Comparison of ENCODE assay signal across 1 cellular context in the genomic region with DNA sequence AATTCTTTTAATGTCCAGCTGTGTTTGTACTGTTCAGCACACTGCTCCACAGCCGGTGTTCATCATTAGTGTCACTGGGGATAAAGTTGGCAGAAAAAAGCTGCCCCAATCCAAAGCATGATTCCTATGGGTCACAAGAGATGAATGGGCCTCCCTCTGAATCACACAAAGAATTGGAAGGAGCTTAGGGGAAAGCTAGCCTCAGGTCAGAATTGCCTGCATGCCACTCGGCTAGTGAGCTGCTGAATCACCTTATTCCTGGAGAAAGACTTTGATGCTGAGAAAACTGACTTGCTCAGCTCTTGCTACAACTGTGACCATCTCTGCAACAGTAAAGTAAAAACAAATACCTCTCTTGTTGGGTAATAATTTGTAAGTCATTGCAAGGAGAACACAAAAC.
TF ChIP-seq lines count a peak whose summit lies in the region.

No MANE protein-coding gene starts in this region.

TF ChIP-seq in GM23338, 12 proteins besides CTCF, POLR2A, EP300 and RAD21 (continued from another document):
- TF ChIP-seq, protein P1, sequence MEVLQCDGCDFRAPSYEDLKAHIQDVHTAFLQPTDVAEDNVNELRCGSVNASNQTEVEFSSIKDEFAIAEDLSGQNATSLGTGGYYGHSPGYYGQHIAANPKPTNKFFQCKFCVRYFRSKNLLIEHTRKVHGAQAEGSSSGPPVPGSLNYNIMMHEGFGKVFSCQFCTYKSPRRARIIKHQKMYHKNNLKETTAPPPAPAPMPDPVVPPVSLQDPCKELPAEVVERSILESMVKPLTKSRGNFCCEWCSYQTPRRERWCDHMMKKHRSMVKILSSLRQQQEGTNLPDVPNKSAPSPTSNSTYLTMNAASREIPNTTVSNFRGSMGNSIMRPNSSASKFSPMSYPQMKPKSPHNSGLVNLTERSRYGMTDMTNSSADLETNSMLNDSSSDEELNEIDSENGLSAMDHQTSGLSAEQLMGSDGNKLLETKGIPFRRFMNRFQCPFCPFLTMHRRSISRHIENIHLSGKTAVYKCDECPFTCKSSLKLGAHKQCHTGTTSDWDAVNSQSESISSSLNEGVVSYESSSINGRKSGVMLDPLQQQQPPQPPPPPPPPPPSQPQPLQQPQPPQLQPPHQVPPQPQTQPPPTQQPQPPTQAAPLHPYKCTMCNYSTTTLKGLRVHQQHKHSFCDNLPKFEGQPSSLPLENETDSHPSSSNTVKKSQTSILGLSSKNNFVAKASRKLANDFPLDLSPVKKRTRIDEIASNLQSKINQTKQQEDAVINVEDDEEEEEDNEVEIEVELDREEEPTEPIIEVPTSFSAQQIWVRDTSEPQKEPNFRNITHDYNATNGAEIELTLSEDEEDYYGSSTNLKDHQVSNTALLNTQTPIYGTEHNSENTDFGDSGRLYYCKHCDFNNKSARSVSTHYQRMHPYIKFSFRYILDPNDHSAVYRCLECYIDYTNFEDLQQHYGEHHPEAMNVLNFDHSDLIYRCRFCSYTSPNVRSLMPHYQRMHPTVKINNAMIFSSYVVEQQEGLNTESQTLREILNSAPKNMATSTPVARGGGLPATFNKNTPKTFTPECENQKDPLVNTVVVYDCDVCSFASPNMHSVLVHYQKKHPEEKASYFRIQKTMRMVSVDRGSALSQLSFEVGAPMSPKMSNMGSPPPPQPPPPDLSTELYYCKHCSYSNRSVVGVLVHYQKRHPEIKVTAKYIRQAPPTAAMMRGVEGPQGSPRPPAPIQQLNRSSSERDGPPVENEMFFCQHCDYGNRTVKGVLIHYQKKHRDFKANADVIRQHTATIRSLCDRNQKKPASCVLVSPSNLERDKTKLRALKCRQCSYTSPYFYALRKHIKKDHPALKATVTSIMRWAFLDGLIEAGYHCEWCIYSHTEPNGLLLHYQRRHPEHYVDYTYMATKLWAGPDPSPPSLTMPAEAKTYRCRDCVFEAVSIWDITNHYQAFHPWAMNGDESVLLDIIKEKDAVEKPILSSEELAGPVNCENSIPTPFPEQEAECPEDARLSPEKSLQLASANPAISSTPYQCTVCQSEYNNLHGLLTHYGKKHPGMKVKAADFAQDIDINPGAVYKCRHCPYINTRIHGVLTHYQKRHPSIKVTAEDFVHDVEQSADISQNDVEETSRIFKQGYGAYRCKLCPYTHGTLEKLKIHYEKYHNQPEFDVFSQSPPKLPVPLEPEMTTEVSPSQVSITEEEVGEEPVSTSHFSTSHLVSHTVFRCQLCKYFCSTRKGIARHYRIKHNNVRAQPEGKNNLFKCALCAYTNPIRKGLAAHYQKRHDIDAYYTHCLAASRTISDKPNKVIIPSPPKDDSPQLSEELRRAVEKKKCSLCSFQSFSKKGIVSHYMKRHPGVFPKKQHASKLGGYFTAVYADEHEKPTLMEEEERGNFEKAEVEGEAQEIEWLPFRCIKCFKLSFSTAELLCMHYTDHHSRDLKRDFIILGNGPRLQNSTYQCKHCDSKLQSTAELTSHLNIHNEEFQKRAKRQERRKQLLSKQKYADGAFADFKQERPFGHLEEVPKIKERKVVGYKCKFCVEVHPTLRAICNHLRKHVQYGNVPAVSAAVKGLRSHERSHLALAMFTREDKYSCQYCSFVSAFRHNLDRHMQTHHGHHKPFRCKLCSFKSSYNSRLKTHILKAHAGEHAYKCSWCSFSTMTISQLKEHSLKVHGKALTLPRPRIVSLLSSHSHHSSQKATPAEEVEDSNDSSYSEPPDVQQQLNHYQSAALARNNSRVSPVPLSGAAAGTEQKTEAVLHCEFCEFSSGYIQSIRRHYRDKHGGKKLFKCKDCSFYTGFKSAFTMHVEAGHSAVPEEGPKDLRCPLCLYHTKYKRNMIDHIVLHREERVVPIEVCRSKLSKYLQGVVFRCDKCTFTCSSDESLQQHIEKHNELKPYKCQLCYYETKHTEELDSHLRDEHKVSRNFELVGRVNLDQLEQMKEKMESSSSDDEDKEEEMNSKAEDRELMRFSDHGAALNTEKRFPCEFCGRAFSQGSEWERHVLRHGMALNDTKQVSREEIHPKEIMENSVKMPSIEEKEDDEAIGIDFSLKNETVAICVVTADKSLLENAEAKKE (CRISPR knock-in tag; IDR thresholded peaks at IDR 0.05), result no peak
- no peak for TF ChIP-seq ZNF331 (CRISPR knock-in tag; IDR thresholded peaks at IDR 0.05; ENCODE audit: low read depth)
TF ChIP-seq in GM23338: peak in this region for 0.
